8 cellular contexts compared by ENCODE assay signal in the genomic region with DNA sequence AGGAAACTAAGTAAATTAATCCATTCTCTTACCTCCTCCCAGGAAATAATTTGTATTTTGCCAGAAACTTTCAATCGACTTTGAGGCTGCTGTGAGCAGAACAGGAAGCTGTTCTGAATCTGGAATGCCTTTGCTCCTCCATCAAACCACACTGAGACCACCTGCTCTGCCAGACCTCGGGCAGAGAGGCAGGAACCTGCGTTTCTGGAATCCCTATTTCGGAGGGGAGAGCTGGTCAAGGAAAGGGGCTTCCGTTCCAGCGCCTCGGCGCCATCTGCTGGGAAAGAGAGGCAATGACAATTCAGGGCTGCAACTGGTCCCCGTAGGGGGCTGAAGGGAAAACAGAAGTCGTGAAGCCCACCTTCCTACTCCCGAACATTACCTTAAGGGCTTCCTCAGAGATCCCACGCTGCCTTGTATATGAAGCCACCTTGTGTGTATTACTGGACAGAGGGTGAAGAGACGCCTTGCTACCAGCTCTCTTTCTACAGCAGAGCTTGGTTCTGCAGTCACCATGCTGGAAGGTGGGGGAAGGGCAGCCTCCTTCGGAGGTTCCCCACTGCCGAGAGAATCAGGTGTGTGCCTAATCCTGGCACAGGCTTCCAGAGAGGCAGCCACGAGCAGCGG. TPM values are rescaled to one million over a fixed set of nuclear protein-coding genes. Genes with fewer than 3 reads are reported as not detected.
DNase-seq lines count a peak whose midpoint lies in the region; ATAC-seq and TF ChIP-seq lines count a peak whose summit lies in the region.

No MANE protein-coding gene starts in this region.

- no peak overlapping the region for H3K27ac ChIP-seq in A673 (ENCODE audit: low read depth, low read length, poor library complexity, severe bottlenecking)

- CTCF ChIA-PET in A673 (lab: Charles Lee): interaction anchor here (0.7 to 1.4 kb wide), 6 partner anchors 9 to 306 kb away, joined by 4 to 37 read pairs (median 6); no protein-coding TSS in a partner anchor

- ATAC-seq in GM18858 (IDR thresholded peaks at IDR 0.05; ENCODE audit: unreplicated experiment) (peak; percentile 80), HG03460 (IDR thresholded peaks at IDR 0.05; ENCODE audit: unreplicated experiment) (peak; percentile 82)

- no TSS peak for BruUV-seq in A673 (replicated peaks; lab: Mats Ljungman, UMichigan)

- no peaks in the 10 kb centered on the region for H3K27me3 ChIP-seq in A673 (replicated peaks; ENCODE audit: insufficient read depth, low read depth, low read length, poor library complexity)

- peak; percentile 94 for TF ChIP-seq CTCF in A673 (conservative IDR thresholded peaks at IDR 0.05; ENCODE audit: low read depth, low read length)

- H3K9me3 ChIP-seq in A673 (ENCODE audit: low read depth, low read length, poor library complexity, severe bottlenecking): no peaks in the 10 kb centered on the region

- peak overlapping the region; percentile 39 for H3K4me3 ChIP-seq in A673 (ENCODE audit: low read depth, low read length, poor library complexity, severe bottlenecking)

- no peaks in the 10 kb centered on the region for H3K36me3 ChIP-seq in A673 (ENCODE audit: insufficient read depth, low read length, poor library complexity, severe bottlenecking)

- H3K4me1 ChIP-seq in A673 (ENCODE audit: insufficient read depth, low read length, poor library complexity, severe bottlenecking): peaks cover 5% of the 10 kb centered on the region

- intact Hi-C loops in A673 (cut with micrococcal nuclease; ENCODE audit: unreplicated experiment): loop anchor here (1.0 kb wide), 1 partner anchor 80 kb away; no protein-coding TSS in a partner anchor

- DNase-seq in A673 (ENCODE audit: low spot score) (peak; percentile 74), NCI-H82 treated with DMSO at 0.1 percent for 48 hours (lab: John Stamatoyannopoulos, UW; ENCODE audit: unreplicated experiment) (peak; percentile 49), epidermal melanocyte (ENCODE audit: insufficient read length, low spot score) (peak; percentile 77), middle frontal gyrus (ENCODE audit: extremely low spot score, low spot score) (peak; percentile 67)
- peak; percentile 35 to 55 (median 52) for DNase-seq in activated CD8-positive, alpha-beta memory T cell treated with anti-CD3 and anti-CD28 coated beads for 48 hours (ENCODE audit: low read depth in 2 of 3, low spot score in 2 of 3)
- peak; percentile 29 for DNase-seq in stimulated activated CD8-positive, alpha-beta memory T cell treated with anti-CD3 and anti-CD28 coated beads, Interleukin-15, amount 100 ng/mL, for 4 hours (ENCODE audit: low read depth in 2 of 2)

- POLR2A ChIA-PET in A673 (lab: Charles Lee; ENCODE audit: low non-redundant PET): interaction anchor here (1.5 kb wide), 1 partner anchor 72 kb away, joined by 6 read pairs; no protein-coding TSS in a partner anchor

RNA-seq across cellular contexts. Expression of a gene that starts 31.2 kb away (rescaled TPM):
- 3.5 and 7.5 TPM in 2 replicates for total RNA-seq in A673 (2021)
